Comparison of ENCODE assay signal across 9 cellular contexts in the genomic region with DNA sequence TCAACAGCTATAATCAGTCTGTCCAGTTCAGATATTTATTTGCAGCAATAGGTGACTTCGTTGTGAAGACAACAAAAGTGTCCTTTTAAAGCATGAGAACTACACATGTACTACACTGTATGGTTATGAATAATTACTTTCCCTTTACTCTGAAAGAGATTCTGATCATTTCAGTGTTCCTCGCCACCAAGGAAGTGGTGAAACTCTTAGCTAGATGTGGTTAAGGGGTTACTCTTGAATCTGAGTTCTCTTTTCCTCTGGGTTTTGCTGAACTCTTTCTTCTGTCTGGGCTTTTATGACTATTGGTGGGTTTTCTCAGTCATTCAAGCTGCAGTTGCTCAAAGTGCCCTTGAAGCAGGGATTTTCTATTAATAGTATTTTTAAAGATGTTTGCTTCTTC.
A peak's percentile ranks its signal among the peaks of the same experiment; 100 is the strongest.
DNase-seq lines count a peak whose midpoint lies in the region; ATAC-seq and TF ChIP-seq lines count a peak whose summit lies in the region.
"Had no signal": no experiment of that assay in that cellular context is flagged by ENCODE, and none has a peak within 500 bp of the region (broad histone marks: within the 10 kb centered on the region; RNA-seq: fewer than 3 reads in every experiment).

No MANE protein-coding gene starts in this region.

- TF ChIP-seq POLR2A in body of pancreas (IDR thresholded peaks at IDR 0.05), result no peak

- H3K27me3 ChIP-seq in ACC112 (ENCODE audit: insufficient read depth, low read length) (no peaks in the 10 kb centered on the region; the same call in 1 of the 2 replicates), body of pancreas (no peaks in the 10 kb centered on the region)

- 33 to 41% methylated on average over 2 of the region's 2 CpGs for WGBS in body of pancreas, 2 donors

- ATAC-seq in GM18868 (IDR thresholded peaks at IDR 0.05; ENCODE audit: unreplicated experiment) (peak; percentile 95), HG02870 (IDR thresholded peaks at IDR 0.05; ENCODE audit: unreplicated experiment) (peak; percentile 100), body of pancreas (no peak)

- H3K36me3 ChIP-seq in ACC112 (ENCODE audit: insufficient read depth, low read length) (no peaks in the 10 kb centered on the region), body of pancreas (replicated peaks in 1 of 2; ENCODE audit: insufficient read depth in 1 of 2, low read depth in 2 of 2) (no peaks in the 10 kb centered on the region)

- H3K4me1 ChIP-seq in ACC112 (ENCODE audit: control insufficient read depth, insufficient read depth, low read length, unreplicated experiment), result peaks cover 22% of the 10 kb centered on the region
- no peaks in the 10 kb centered on the region for H3K4me1 ChIP-seq in body of pancreas

- H3K4me3 ChIP-seq in ACC112 (ENCODE audit: low read depth, low read length) (no peak overlapping the region), body of pancreas (no peak overlapping the region)

- H3K79me2 ChIP-seq in ACC112 (ENCODE audit: control insufficient read depth, insufficient read depth, low read length, unreplicated experiment), result no peaks in the 10 kb centered on the region

- intact Hi-C loops in body of pancreas (cut with DNase I), result no loop called here

- peak overlapping the region; percentile 40 for H2AFZ ChIP-seq in ACC112 (ENCODE audit: low read length, unreplicated experiment)

- H3K27ac ChIP-seq in ACC112 (ENCODE audit: low read depth, low read length), result no peak overlapping the region
- no peak overlapping the region for H3K27ac ChIP-seq in body of pancreas

- no peaks in the 10 kb centered on the region for H3K9me3 ChIP-seq in body of pancreas

- no peak for TF ChIP-seq CTCF in body of pancreas (IDR thresholded peaks at IDR 0.05)

- DNase-seq in NOMO-1 treated with DMSO at 0.1 percent for 48 hours (lab: John Stamatoyannopoulos, UW; ENCODE audit: unreplicated experiment), result peak; percentile 97
- no peak for DNase-seq in HUDEP-2 (lab: John Stamatoyannopoulos, UW; ENCODE audit: unreplicated experiment in 76 of 76)
- DNase-seq in GM03348 (ENCODE audit: low spot score), result no peak
- no peak for DNase-seq in body of pancreas
- no peak for DNase-seq in DMS114 treated with DMSO at 0.1 percent for 48 hours (lab: John Stamatoyannopoulos, UW; ENCODE audit: unreplicated experiment)
- DNase-seq: NCI-H2029 had no signal
